In genomic region chr19:1395194-1396018, GRCh38 we compare ENCODE assay signal across 14 cellular contexts. TPM values are rescaled to one million over a fixed set of nuclear protein-coding genes. Genes with fewer than 3 reads are reported as not detected.
DNase-seq lines count a peak whose midpoint lies in the region; ATAC-seq, FAIRE-seq and TF ChIP-seq lines count a peak whose summit lies in the region.
"Had no signal": no experiment of that assay in that cellular context is flagged by ENCODE, and none has a peak within 500 bp of the region (broad histone marks: within the 10 kb centered on the region; RNA-seq: fewer than 3 reads in every experiment).

No MANE protein-coding gene starts in this region.

- intact Hi-C loops in right lobe of liver (cut with DNase I), result loop anchor here (5.0 to 10.0 kb wide), 2 partner anchors 111 to 118 kb away; partner anchors contain the start of genes EFNA2 (in 1 of the 2) and FAM174C (in 1 of the 2)

- peak; percentile 55 to 68 (median 64) for ATAC-seq in right lobe of liver
- ATAC-seq in effector memory CD8-positive, alpha-beta T cell (replicated peaks), result no peak

- DNase-seq in H54 (ENCODE audit: insufficient read length, low spot score) (no peak), right lobe of liver (peak; percentile 86 to 95 (median 92)), NCI-H2227 (lab: John Stamatoyannopoulos, UW; ENCODE audit: unreplicated experiment) (no peak), immature natural killer cell (no peak)
- DNase-seq in effector memory CD8-positive, alpha-beta T cell, result no peak
- DNase-seq: activated naive CD8-positive, alpha-beta T cell treated with anti-CD3 and anti-CD28 coated beads, Interleukin-2, amount 10 ng/mL, durations not matched to agents 7 days and 5 days; cerebellar nuclear complex; NCI-H1417; NCI-H510A had no signal

- WGBS in right lobe of liver (ENCODE audit: insufficient coverage, low coverage, low lambda C conversion rate, missing lambda C conversion rate), result 49% methylated on average over 8 of the region's 52 CpGs

- H3K36me3 Mint-ChIP-seq in effector memory CD8-positive, alpha-beta T cell (ENCODE audit: insufficient read depth), result peaks cover 32% of the 10 kb centered on the region
- peaks cover 0 to 9% (median 5%) of the 10 kb centered on the region in 3 donors for H3K36me3 Mint-ChIP-seq in immature natural killer cell
- H3K36me3 Mint-ChIP-seq: natural killer cell treated with Interleukin-12 subunit alpha and Interleukin-12 subunit beta and Interleukin-15 and Interleukin-18, amount 100 ng/mL, for 72 hours had no signal

- peaks cover 0 to 6% of the 10 kb centered on the region in 2 donors for H3K4me1 Mint-ChIP-seq in effector memory CD8-positive, alpha-beta T cell (ENCODE audit: low read depth in 2 of 2)
- no peaks in the 10 kb centered on the region for H3K4me1 Mint-ChIP-seq in immature natural killer cell

- peaks cover 0 to 33% (median 14%) of the 10 kb centered on the region in 4 donors for H3K36me3 ChIP-seq in right lobe of liver

- H3K9me3 Mint-ChIP-seq in effector memory CD8-positive, alpha-beta T cell, result no peaks in the 10 kb centered on the region
- H3K9me3 Mint-ChIP-seq in immature natural killer cell, result no peaks in the 10 kb centered on the region
- H3K9me3 Mint-ChIP-seq: activated naive CD8-positive, alpha-beta T cell treated with anti-CD3 and anti-CD28 coated beads, Interleukin-2, amount 10 ng/mL, durations not matched to agents 7 days and 5 days; natural killer cell treated with Interleukin-12 subunit alpha and Interleukin-12 subunit beta and Interleukin-15 and Interleukin-18, amount 100 ng/mL, for 72 hours; stimulated activated naive CD8-positive, alpha-beta T cell treated with anti-CD3 and anti-CD28 coated beads, Interleukin-15, Interleukin-2, amounts not matched to agents 100 ng/mL and 50 ng/mL, for 24 hours had no signal

- no peak overlapping the region for H3K27ac Mint-ChIP-seq in effector memory CD8-positive, alpha-beta T cell
- H3K27ac Mint-ChIP-seq in immature natural killer cell, result no peak overlapping the region
- H3K27ac Mint-ChIP-seq: activated naive CD8-positive, alpha-beta T cell treated with anti-CD3 and anti-CD28 coated beads, Interleukin-2, amount 10 ng/mL, durations not matched to agents 7 days and 5 days; B cell; natural killer cell treated with Interleukin-12 subunit alpha and Interleukin-12 subunit beta and Interleukin-15 and Interleukin-18, amount 100 ng/mL, for 72 hours; stimulated activated naive CD8-positive, alpha-beta T cell treated with anti-CD3 and anti-CD28 coated beads, Interleukin-15, Interleukin-2, amounts not matched to agents 100 ng/mL and 50 ng/mL, for 24 hours had no signal

- TF ChIP-seq POLR2A in H54 (IDR thresholded peaks at IDR 0.05; ENCODE audit: low read depth, low read length) (peak; percentile 15; the same call in 1 of the 2 replicates), right lobe of liver (IDR thresholded peaks at IDR 0.05) (peak; percentile 60)

- peak overlapping the region; percentile 78 for H3K27ac ChIP-seq in VCaP
- peak overlapping the region in 2 of 3 donors; percentile 65 to 66 for H3K27ac ChIP-seq in right lobe of liver
- H3K27ac ChIP-seq: epithelial cell of prostate had no signal

- H3K4me3 ChIP-seq in right lobe of liver, result peak overlapping the region in 2 of 3 donors; percentile 29 to 35

- no peaks in the 10 kb centered on the region for H3K27me3 Mint-ChIP-seq in effector memory CD8-positive, alpha-beta T cell
- H3K27me3 Mint-ChIP-seq in immature natural killer cell (ENCODE audit: low read depth in 3 of 3), result peaks cover 0 to 3% (median 1%) of the 10 kb centered on the region in 3 donors
- H3K27me3 Mint-ChIP-seq: activated naive CD8-positive, alpha-beta T cell treated with anti-CD3 and anti-CD28 coated beads, Interleukin-2, amount 10 ng/mL, durations not matched to agents 7 days and 5 days; B cell; natural killer cell treated with Interleukin-12 subunit alpha and Interleukin-12 subunit beta and Interleukin-15 and Interleukin-18, amount 100 ng/mL, for 72 hours; stimulated activated naive CD8-positive, alpha-beta T cell treated with anti-CD3 and anti-CD28 coated beads, Interleukin-15, Interleukin-2, amounts not matched to agents 100 ng/mL and 50 ng/mL, for 24 hours had no signal

- no peak overlapping the region for H3K4me3 Mint-ChIP-seq in effector memory CD8-positive, alpha-beta T cell
- no peak overlapping the region for H3K4me3 Mint-ChIP-seq in immature natural killer cell
- H3K4me3 Mint-ChIP-seq: activated naive CD8-positive, alpha-beta T cell treated with anti-CD3 and anti-CD28 coated beads, Interleukin-2, amount 10 ng/mL, durations not matched to agents 7 days and 5 days; B cell; natural killer cell treated with Interleukin-12 subunit alpha and Interleukin-12 subunit beta and Interleukin-15 and Interleukin-18, amount 100 ng/mL, for 72 hours; stimulated activated naive CD8-positive, alpha-beta T cell treated with anti-CD3 and anti-CD28 coated beads, Interleukin-15, Interleukin-2, amounts not matched to agents 100 ng/mL and 50 ng/mL, for 24 hours had no signal

- peaks cover 0 to 44% (median 22%) of the 10 kb centered on the region in 4 donors for H3K4me1 ChIP-seq in right lobe of liver

- no peaks in the 10 kb centered on the region for H3K27me3 ChIP-seq in right lobe of liver

- FAIRE-seq in H54 (lab: Jason Lieb, UNC), result no peak

- TF ChIP-seq CTCF in VCaP (conservative IDR thresholded peaks at IDR 0.05) (no peak), right lobe of liver (IDR thresholded peaks at IDR 0.05) (no peak)

- no peaks in the 10 kb centered on the region for H3K9me3 ChIP-seq in right lobe of liver

RNA-seq across cellular contexts. Expression of gene GAMT, which starts 5.9 kb away (rescaled TPM):
- total RNA-seq in right lobe of liver, result 100 to 1,000 TPM; 151 to 380 (median 221) TPM
- polyA plus RNA-seq in immature natural killer cell, result 10 to 100 TPM in 2 of 3 donors, 1 to 10 TPM in 1; 7.9 to 16.5 (median 10.5) TPM

RNA-seq across cellular contexts. Expression of gene NDUFS7, which starts 11.7 kb away (rescaled TPM):
- 100 to 1,000 TPM in 2 of 6 experiments, 10 to 100 TPM in 4; 70.1 to 210 (median 85.0) TPM for total RNA-seq in right lobe of liver
- polyA plus RNA-seq in immature natural killer cell, result 100 to 1,000 TPM; 209 to 227 (median 213) TPM

RNA-seq across cellular contexts. Expression of gene DAZAP1, which starts 12.0 kb away (rescaled TPM):
- 10 to 100 TPM; 22.3 to 50.9 (median 42.2) TPM for total RNA-seq in right lobe of liver
- polyA plus RNA-seq in immature natural killer cell, result 10 to 100 TPM in 1 of 3 donors, 1 to 10 TPM in 2; 4.3 to 10.3 (median 8.0) TPM

RNA-seq across cellular contexts. Expression of gene RPS15, which starts 42.8 kb away (rescaled TPM):
- total RNA-seq in right lobe of liver, result 1,000 to 10,000 TPM in 2 of 6 experiments, 100 to 1,000 TPM in 4; 334 to 1,615 (median 355) TPM
- polyA plus RNA-seq in immature natural killer cell, result 1,000 to 10,000 TPM; 1,383 to 2,244 (median 1,622) TPM

RNA-seq across cellular contexts. Expression of gene APC2, which starts 54.5 kb away (rescaled TPM):
- total RNA-seq in right lobe of liver, result under 1 TPM in 3 of 6 experiments, not detected in 3; 0.06 to 0.13 (median 0.06) TPM
- under 1 TPM in 1 of 3 donors, not detected in 2; 0.06 TPM for polyA plus RNA-seq in immature natural killer cell

Comparison
In these comparisons a context has a peak if more than half of its experiments do, and no peak if none do; other contexts are left out.
1. DNase-seq: peak in right lobe of liver (3 of 3); none in H54 (single experiment), effector memory CD8-positive, alpha-beta T cell (0 of 3), NCI-H2227 (single experiment) and immature natural killer cell (0 of 3).